Comparison of ENCODE assay signal across 2 cellular contexts in the genomic region with DNA sequence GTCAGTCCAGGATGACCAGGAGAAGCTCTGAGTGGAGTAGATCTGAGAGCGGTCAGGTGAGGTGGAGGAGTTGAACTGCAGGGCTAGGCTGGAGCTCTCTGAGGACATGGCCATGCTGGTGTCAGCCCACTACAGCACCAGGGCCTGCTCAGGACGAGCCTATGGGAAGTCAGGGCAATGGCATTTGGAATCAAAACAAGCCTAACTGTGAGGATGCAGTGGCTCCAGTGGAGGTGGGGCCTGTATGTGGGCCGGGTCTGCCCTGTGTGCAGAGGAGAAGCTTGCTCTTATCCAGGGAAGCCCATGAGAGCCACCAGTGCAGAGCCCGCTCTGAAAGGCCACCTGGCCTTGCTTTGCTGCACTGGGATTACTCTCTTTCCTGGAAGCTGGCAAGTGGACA.
TF ChIP-seq lines count a peak whose summit lies in the region.

No MANE protein-coding gene starts in this region.

TF ChIP-seq in IMR-90, 13 proteins besides CTCF, POLR2A, EP300 and RAD21:
- TF ChIP-seq RCOR1 (IDR thresholded peaks at IDR 0.05; ENCODE audit: insufficient replicate concordance, low read length) (no peak), NFE2L2 (IDR thresholded peaks at IDR 0.05; ENCODE audit: low read depth, low read length) (no peak), SMC3 (IDR thresholded peaks at IDR 0.05; ENCODE audit: low read depth, low read length) (no peak), BHLHE40 (IDR thresholded peaks at IDR 0.05; ENCODE audit: low read depth, low read length) (no peak), CHD1 (IDR thresholded peaks at IDR 0.05; ENCODE audit: low read depth, low read length) (no peak), CEBPB (IDR thresholded peaks at IDR 0.05; ENCODE audit: low read depth, low read length) (no peak), MAFK (IDR thresholded peaks at IDR 0.05; ENCODE audit: low read depth, low read length) (no peak), FOS (IDR thresholded peaks at IDR 0.05; ENCODE audit: low read depth, low read length) (no peak), MAZ (IDR thresholded peaks at IDR 0.05; ENCODE audit: borderline replicate concordance, low read depth, low read length) (no peak), MXI1 (IDR thresholded peaks at IDR 0.05; ENCODE audit: borderline replicate concordance, low read depth, low read length) (no peak), RFX5 (IDR thresholded peaks at IDR 0.05; ENCODE audit: low read depth, low read length) (no peak)
- TF ChIP-seq, protein P1, sequence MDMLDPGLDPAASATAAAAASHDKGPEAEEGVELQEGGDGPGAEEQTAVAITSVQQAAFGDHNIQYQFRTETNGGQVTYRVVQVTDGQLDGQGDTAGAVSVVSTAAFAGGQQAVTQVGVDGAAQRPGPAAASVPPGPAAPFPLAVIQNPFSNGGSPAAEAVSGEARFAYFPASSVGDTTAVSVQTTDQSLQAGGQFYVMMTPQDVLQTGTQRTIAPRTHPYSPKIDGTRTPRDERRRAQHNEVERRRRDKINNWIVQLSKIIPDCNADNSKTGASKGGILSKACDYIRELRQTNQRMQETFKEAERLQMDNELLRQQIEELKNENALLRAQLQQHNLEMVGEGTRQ (IDR thresholded peaks at IDR 0.05; ENCODE audit: low read depth, low read length): no peak
- TF ChIP-seq, protein P2, sequence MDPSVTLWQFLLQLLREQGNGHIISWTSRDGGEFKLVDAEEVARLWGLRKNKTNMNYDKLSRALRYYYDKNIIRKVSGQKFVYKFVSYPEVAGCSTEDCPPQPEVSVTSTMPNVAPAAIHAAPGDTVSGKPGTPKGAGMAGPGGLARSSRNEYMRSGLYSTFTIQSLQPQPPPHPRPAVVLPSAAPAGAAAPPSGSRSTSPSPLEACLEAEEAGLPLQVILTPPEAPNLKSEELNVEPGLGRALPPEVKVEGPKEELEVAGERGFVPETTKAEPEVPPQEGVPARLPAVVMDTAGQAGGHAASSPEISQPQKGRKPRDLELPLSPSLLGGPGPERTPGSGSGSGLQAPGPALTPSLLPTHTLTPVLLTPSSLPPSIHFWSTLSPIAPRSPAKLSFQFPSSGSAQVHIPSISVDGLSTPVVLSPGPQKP (IDR thresholded peaks at IDR 0.05; ENCODE audit: borderline replicate concordance, low read depth, low read length): no peak

TF ChIP-seq in HEK293T, 16 proteins besides CTCF, POLR2A, EP300 and RAD21:
- TF ChIP-seq FOXK2 (IDR thresholded peaks at IDR 0.05): no peak
- TF ChIP-seq, protein P3, sequence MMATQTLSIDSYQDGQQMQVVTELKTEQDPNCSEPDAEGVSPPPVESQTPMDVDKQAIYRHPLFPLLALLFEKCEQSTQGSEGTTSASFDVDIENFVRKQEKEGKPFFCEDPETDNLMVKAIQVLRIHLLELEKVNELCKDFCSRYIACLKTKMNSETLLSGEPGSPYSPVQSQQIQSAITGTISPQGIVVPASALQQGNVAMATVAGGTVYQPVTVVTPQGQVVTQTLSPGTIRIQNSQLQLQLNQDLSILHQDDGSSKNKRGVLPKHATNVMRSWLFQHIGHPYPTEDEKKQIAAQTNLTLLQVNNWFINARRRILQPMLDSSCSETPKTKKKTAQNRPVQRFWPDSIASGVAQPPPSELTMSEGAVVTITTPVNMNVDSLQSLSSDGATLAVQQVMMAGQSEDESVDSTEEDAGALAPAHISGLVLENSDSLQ (IDR thresholded peaks at IDR 0.05): no peak
- no peak for TF ChIP-seq LEF1 (IDR thresholded peaks at IDR 0.05; ENCODE audit: borderline replicate concordance)
- no peak for TF ChIP-seq NFRKB (IDR thresholded peaks at IDR 0.05)
- no peak for TF ChIP-seq ZNF384 (IDR thresholded peaks at IDR 0.05)
- TF ChIP-seq ARNT (IDR thresholded peaks at IDR 0.05): no peak
- no peak for TF ChIP-seq BHLHE40 (IDR thresholded peaks at IDR 0.05; ENCODE audit: borderline replicate concordance)
- no peak for TF ChIP-seq L3MBTL2 (conservative IDR thresholded peaks at IDR 0.05)
- TF ChIP-seq CTBP1 (IDR thresholded peaks at IDR 0.05; ENCODE audit: borderline replicate concordance): no peak
- no peak for TF ChIP-seq ELF4 (IDR thresholded peaks at IDR 0.05)
- TF ChIP-seq FOXM1 (IDR thresholded peaks at IDR 0.05; ENCODE audit: borderline replicate concordance): no peak
- no peak for TF ChIP-seq TARDBP (IDR thresholded peaks at IDR 0.05)
- TF ChIP-seq SUZ12 (IDR thresholded peaks at IDR 0.05): no peak
- TF ChIP-seq HDGF (IDR thresholded peaks at IDR 0.05; ENCODE audit: borderline replicate concordance): no peak
- TF ChIP-seq SP1 (IDR thresholded peaks at IDR 0.05): no peak
- TF ChIP-seq FOXA1 (IDR thresholded peaks at IDR 0.05): no peak
TF ChIP-seq in HEK293T: peak in this region for 0.
